In the genomic region with DNA sequence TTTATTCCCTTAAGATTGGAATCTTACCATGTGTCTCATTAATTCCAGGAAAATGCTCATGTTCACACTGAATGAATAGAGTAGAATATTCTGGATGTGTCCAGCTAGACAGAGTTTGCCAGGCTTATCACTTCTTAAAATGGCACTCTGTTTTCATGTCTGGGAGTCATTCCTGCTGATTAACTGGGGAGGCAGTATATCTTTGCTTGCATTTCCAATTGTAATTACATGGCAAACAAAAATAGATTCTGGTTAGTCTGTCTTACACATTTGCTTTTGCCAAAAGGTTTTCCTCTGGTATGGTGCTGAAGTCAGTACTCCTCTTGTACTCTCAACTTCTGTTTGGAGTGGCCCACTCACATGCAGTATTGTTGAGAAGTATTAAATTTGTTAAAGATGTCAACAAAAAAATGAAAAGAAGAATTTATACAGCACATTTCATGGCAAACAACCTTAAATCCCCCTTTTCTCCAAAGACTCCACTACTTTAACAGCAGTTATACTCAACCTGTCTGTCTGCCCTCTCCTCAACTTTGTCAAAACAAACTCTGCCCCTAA, we compare ENCODE assay signal across 14 cellular contexts.
"Had no signal": no experiment of that assay in that cellular context is flagged by ENCODE, and none has a peak within 500 bp of the region (broad histone marks: within the 10 kb centered on the region; RNA-seq: fewer than 3 reads in every experiment).

No MANE protein-coding gene starts in this region.

- DNase-seq: activated CD4-positive, alpha-beta T cell treated with anti-CD3 and anti-CD28 coated beads for 36 hours; activated CD8-positive, alpha-beta T cell treated with anti-CD3 and anti-CD28 coated beads for 36 hours; activated gamma-delta T cell treated with Interleukin-2 at 50 U/mL for 16 hours; activated T-cell treated with anti-CD3 and anti-CD28 coated beads, Interleukin-2, amount 50 U/mL, for 72 hours; amniotic stem cell; effector memory CD4-positive, alpha-beta T cell; head of caudate nucleus; midbrain; sigmoid colon; stimulated activated CD4-positive, alpha-beta T cell treated with anti-CD3 and anti-CD28 coated beads, Interleukin-2, amount 100 ng/mL, for 24 hours; stomach; upper lobe of right lung had no signal

- H3K27me3 ChIP-seq: sigmoid colon, stomach, upper lobe of right lung had no signal

- H3K9me3 ChIP-seq: sigmoid colon, stomach, thoracic aorta, upper lobe of right lung had no signal

- H3K27ac ChIP-seq: sigmoid colon, stomach, thoracic aorta, upper lobe of right lung had no signal

- H3K4me1 ChIP-seq: upper lobe of right lung had no signal

- H3K4me3 ChIP-seq: lung, sigmoid colon, stomach, thoracic aorta, upper lobe of right lung had no signal

- H3K36me3 ChIP-seq: sigmoid colon, stomach, thoracic aorta, upper lobe of right lung had no signal
